8 cellular contexts compared by ENCODE assay signal in genomic region chr10:100986623-100986951, GRCh38. TPM values are rescaled to one million over a fixed set of nuclear protein-coding genes. Genes with fewer than 3 reads are reported as not detected.
A peak's percentile ranks its signal among the peaks of the same experiment; 100 is the strongest.
DNase-seq lines count a peak whose midpoint lies in the region; ATAC-seq and TF ChIP-seq lines count a peak whose summit lies in the region.

No MANE protein-coding gene starts in this region.

- ATAC-seq in RWPE2 (ENCODE audit: low read depth) (peak; percentile 7; the same call in 2 of the 3 replicates), sciatic nerve (no peak)

- no peak for TF ChIP-seq CTCF in GM06990 (IDR thresholded peaks at IDR 0.05; ENCODE audit: insufficient read depth, low read length, poor library complexity, severe bottlenecking)
- no peak for TF ChIP-seq CTCF in RWPE2 (IDR thresholded peaks at IDR 0.05; ENCODE audit: poor library complexity, severe bottlenecking)
- TF ChIP-seq CTCF in esophagus squamous epithelium (IDR thresholded peaks at IDR 0.05) = no peak

- TF ChIP-seq POLR2A in esophagus squamous epithelium (IDR thresholded peaks at IDR 0.05) = no peak

- H2BK12ac ChIP-seq in trophoblast cell (ENCODE audit: low read length) = no peak overlapping the region

- peak overlapping the region; percentile 96 for H4K91ac ChIP-seq in trophoblast cell (ENCODE audit: low read depth, low read length)

- intact Hi-C loops in esophagus squamous epithelium (cut with DNase I) (no loop called here), sciatic nerve (cut with DNase I) (no loop called here)

- H4K8ac ChIP-seq in trophoblast cell (ENCODE audit: low read depth, low read length) = peak overlapping the region; percentile 100

- peak overlapping the region; percentile 84 for H3K4ac ChIP-seq in trophoblast cell (ENCODE audit: low read depth, low read length)

- peaks cover 6% of the 10 kb centered on the region for H3K79me2 ChIP-seq in trophoblast cell (ENCODE audit: control insufficient read depth, insufficient read depth, low read length, poor library complexity)

- DNase-seq in GM06990 (ENCODE audit: extremely low read depth, insufficient read length) (no peak), RWPE2 (ENCODE audit: low spot score) (no peak), esophagus squamous epithelium (lab: John Stamatoyannopoulos, UW) (no peak), trophoblast cell (no peak), sciatic nerve (ENCODE audit: low spot score) (no peak), foreskin melanocyte (no peak), DMS 273 (lab: John Stamatoyannopoulos, UW; ENCODE audit: unreplicated experiment) (no peak)
- no peak for DNase-seq in activated CD4-positive, alpha-beta T cell treated with anti-CD3 and anti-CD28 coated beads for 4 hours

- H3K27ac ChIP-seq in RWPE2 (ENCODE audit: poor library complexity, severe bottlenecking) (peak overlapping the region; percentile 58), esophagus squamous epithelium (peak overlapping the region in 3 of 4 donors; percentile 78 to 89 (median 87)), trophoblast cell (ENCODE audit: low read depth, low read length) (no peak overlapping the region)

- H3K4me3 ChIP-seq in GM06990 (replicated peaks; ENCODE audit: low read depth, low read length) = peak overlapping the region; percentile 98
- peak overlapping the region; percentile 97 for H3K4me3 ChIP-seq in RWPE2 (ENCODE audit: severe bottlenecking)
- H3K4me3 ChIP-seq in esophagus squamous epithelium = peak overlapping the region; percentile 78 to 90 (median 86)
- peak overlapping the region; percentile 99 for H3K4me3 ChIP-seq in trophoblast cell (ENCODE audit: low read depth, low read length)

- no peak overlapping the region for H2BK120ac ChIP-seq in trophoblast cell (ENCODE audit: insufficient read depth, low read length, poor library complexity)

- peak overlapping the region; percentile 82 for H3K4me2 ChIP-seq in trophoblast cell (ENCODE audit: low read length)

- H2AFZ ChIP-seq in trophoblast cell (ENCODE audit: insufficient read depth, low read length, poor library complexity) = peak overlapping the region; percentile 96

- peak overlapping the region; percentile 96 for H4K12ac ChIP-seq in trophoblast cell (ENCODE audit: low read depth, low read length)

- peak overlapping the region; percentile 6 for H2AK5ac ChIP-seq in trophoblast cell (ENCODE audit: low read length)

- H3K9ac ChIP-seq in trophoblast cell (ENCODE audit: low read length) = peak overlapping the region; percentile 97

- peaks cover 5% of the 10 kb centered on the region for H3K79me1 ChIP-seq in trophoblast cell (ENCODE audit: low read length)

- peak overlapping the region; percentile 95 for H3K14ac ChIP-seq in trophoblast cell (ENCODE audit: low read length)

- H3K36me3 ChIP-seq in GM06990 (ENCODE audit: control insufficient read depth, insufficient read depth, low read length) = peaks cover 17% of the 10 kb centered on the region
- peaks cover 45% of the 10 kb centered on the region for H3K36me3 ChIP-seq in RWPE2 (ENCODE audit: low read depth)
- peaks cover 18 to 73% (median 19%) of the 10 kb centered on the region in 3 donors for H3K36me3 ChIP-seq in esophagus squamous epithelium
- peaks cover 30 to 45% of the 10 kb centered on the region in 2 experiments for H3K36me3 ChIP-seq in trophoblast cell (ENCODE audit: control insufficient read depth in 1 of 2, insufficient read depth in 2 of 2, low read length in 2 of 2)

- H3K4me1 ChIP-seq in RWPE2 (ENCODE audit: insufficient read depth, poor library complexity, severe bottlenecking) = peaks cover 7% of the 10 kb centered on the region
- peaks cover 22 to 47% (median 22%) of the 10 kb centered on the region in 3 donors for H3K4me1 ChIP-seq in esophagus squamous epithelium
- H3K4me1 ChIP-seq in trophoblast cell (ENCODE audit: control insufficient read depth in 1 of 2, insufficient read depth in 2 of 2, low read length in 2 of 2) = peaks cover 9 to 10% of the 10 kb centered on the region in 2 experiments

- H3K9me3 ChIP-seq in RWPE2 (ENCODE audit: severe bottlenecking) (no peaks in the 10 kb centered on the region), esophagus squamous epithelium (no peaks in the 10 kb centered on the region), trophoblast cell (ENCODE audit: insufficient read depth, low read depth, low read length) (no peaks in the 10 kb centered on the region)

- no peak overlapping the region for H2BK5ac ChIP-seq in trophoblast cell (ENCODE audit: low read depth, low read length, poor library complexity)

- H3K23ac ChIP-seq in trophoblast cell (ENCODE audit: low read length) = no peak overlapping the region

- no peaks in the 10 kb centered on the region for H3K27me3 ChIP-seq in GM06990 (replicated peaks; ENCODE audit: control insufficient read depth, insufficient read depth, low read length)
- H3K27me3 ChIP-seq in RWPE2 (ENCODE audit: insufficient read depth, poor library complexity, severe bottlenecking) = no peaks in the 10 kb centered on the region
- H3K27me3 ChIP-seq in esophagus squamous epithelium = no peaks in the 10 kb centered on the region
- no peaks in the 10 kb centered on the region for H3K27me3 ChIP-seq in trophoblast cell (ENCODE audit: insufficient read depth, low read length)

- 17% methylated on average over 1 to 15 of the region's 17 CpGs for WGBS in esophagus squamous epithelium, 2 donors
- no CpG with 5 or more reads among the region's 17 CpGs for WGBS in trophoblast cell (ENCODE audit: extremely low coverage, insufficient coverage, insufficient read length)

- H3K18ac ChIP-seq in trophoblast cell (ENCODE audit: low read length) = peak overlapping the region; percentile 96

RNA-seq across cellular contexts. Expression of gene MRPL43, which starts 0.7 kb away (rescaled TPM):
- total RNA-seq in esophagus squamous epithelium = 10 to 100 TPM; 52.7 to 71.9 (median 60.7) TPM
- 65.6 and 67.6 TPM in 2 replicates for polyA plus RNA-seq in trophoblast cell (2013)
- total RNA-seq in sciatic nerve = 84.8 TPM

RNA-seq across cellular contexts. Expression of gene TWNK, which starts 0.8 kb away (rescaled TPM):
- total RNA-seq in esophagus squamous epithelium (10 to 100 TPM in 1 of 4 donors, 1 to 10 TPM in 3; 5.0 to 13.9 (median 6.5) TPM), sciatic nerve (5.9 TPM)
- 5.5 TPM in 2 replicates for polyA plus RNA-seq in trophoblast cell (2013)

RNA-seq across cellular contexts. Expression of gene LZTS2, which starts 13.0 kb away (rescaled TPM):
- total RNA-seq in esophagus squamous epithelium = 10 to 100 TPM; 26.7 to 55.2 (median 41.4) TPM
- polyA plus RNA-seq in trophoblast cell (2013) = 57.1 and 58.4 TPM in 2 replicates
- total RNA-seq in sciatic nerve = 78.6 TPM

RNA-seq across cellular contexts. Expression of gene SEMA4G, which starts 17.3 kb away (rescaled TPM):
- total RNA-seq in esophagus squamous epithelium (1 to 10 TPM in 3 of 4 donors, under 1 TPM in 1; 0.44 to 4.1 (median 1.3) TPM), sciatic nerve (15.3 TPM)
- polyA plus RNA-seq in trophoblast cell (2013) = 4.7 and 5.3 TPM in 2 replicates

RNA-seq across cellular contexts. Expression of gene PDZD7, which starts 44.3 kb away (rescaled TPM):
- total RNA-seq in esophagus squamous epithelium (under 1 TPM in 3 of 4 donors, not detected in 1; 0.19 to 0.29 (median 0.26) TPM), sciatic nerve (3.8 TPM)
- 0.68 and 0.79 TPM in 2 replicates for polyA plus RNA-seq in trophoblast cell (2013)
